ENCODE assay signal across 24 cellular contexts in genomic region chr2:98185801-98186200, GRCh38.
"Had no signal": no experiment of that assay in that cellular context is flagged by ENCODE, and none has a peak within 500 bp of the region (broad histone marks: within the 10 kb centered on the region; RNA-seq: fewer than 3 reads in every experiment).

No MANE protein-coding gene starts in this region.

- DNase-seq: stimulated activated CD4-positive, alpha-beta T cell treated with anti-CD3 and anti-CD28 coated beads, Interleukin-2, amount 100 ng/mL, for 48 hours; stimulated activated CD4-positive, alpha-beta T cell treated with anti-CD3 and anti-CD28 coated beads, Interleukin-4, amount 100 ng/mL, for 1 hour; stimulated activated CD4-positive, alpha-beta T cell treated with anti-CD3 and anti-CD28 coated beads, Interleukin-4, amount 100 ng/mL, for 24 hours; stimulated activated CD4-positive, alpha-beta T cell treated with anti-CD3 and anti-CD28 coated beads, Interleukin-4, amount 100 ng/mL, for 4 hours; stimulated activated CD8-positive, alpha-beta memory T cell treated with anti-CD3 and anti-CD28 coated beads, Interleukin-4, amount 100 ng/mL, for 48 hours; stimulated activated naive B cell treated with anti-CD40 and anti-IgM and Interleukin-4, amounts not matched to agents 10 μg/mL and 1 μg/mL and 100 μg/mL, for 72 hours; stimulated activated naive CD4-positive, alpha-beta T cell; stimulated activated naive CD4-positive, alpha-beta T cell treated with Interleukin-2 at 50 U/mL for 16 hours; stimulated activated naive CD8-positive, alpha-beta T cell treated with anti-CD3 and anti-CD28 coated beads, Interleukin-15, amount 100 ng/mL, for 72 hours; stimulated activated naive CD8-positive, alpha-beta T cell treated with anti-CD3 and anti-CD28 coated beads, Interleukin-15, Interleukin-2, amounts not matched to agents 100 U/mL and 50 U/mL, for 24 hours; stomach; substantia nigra; testis; thyroid gland; tibial artery; transverse colon; trophoblast cell; upper lobe of left lung; upper lobe of right lung; uterus had no signal

- H3K27ac Mint-ChIP-seq: stimulated activated effector memory CD8-positive, alpha-beta T cell treated with anti-CD3 and anti-CD28 coated beads, Interleukin-12 subunit alpha, Interleukin-12 subunit beta, amount 100 ng/mL, for 72 hours; stimulated activated memory B cell treated with anti-CD40 and anti-IgM and Interleukin-4, amounts not matched to agents 10 μg/mL and 1 μg/mL and 100 μg/mL, for 72 hours; stimulated activated naive B cell treated with anti-CD40 and anti-IgM and Interleukin-4, amounts not matched to agents 10 μg/mL and 1 μg/mL and 100 μg/mL, for 72 hours; stimulated activated naive CD8-positive, alpha-beta T cell treated with anti-CD3 and anti-CD28 coated beads, Interleukin-15, amount 100 ng/mL, for 72 hours; stimulated activated naive CD8-positive, alpha-beta T cell treated with anti-CD3 and anti-CD28 coated beads, Interleukin-15, Interleukin-2, amounts not matched to agents 100 ng/mL and 50 ng/mL, for 24 hours; type B pancreatic cell had no signal

- H3K4me3 Mint-ChIP-seq: stimulated activated effector memory CD8-positive, alpha-beta T cell treated with anti-CD3 and anti-CD28 coated beads, Interleukin-12 subunit alpha, Interleukin-12 subunit beta, amount 100 ng/mL, for 72 hours; stimulated activated memory B cell treated with anti-CD40 and anti-IgM and Interleukin-4, amounts not matched to agents 10 μg/mL and 1 μg/mL and 100 μg/mL, for 72 hours; stimulated activated naive B cell treated with anti-CD40 and anti-IgM and Interleukin-4, amounts not matched to agents 10 μg/mL and 1 μg/mL and 100 μg/mL, for 72 hours; stimulated activated naive CD8-positive, alpha-beta T cell treated with anti-CD3 and anti-CD28 coated beads, Interleukin-15, amount 100 ng/mL, for 72 hours; stimulated activated naive CD8-positive, alpha-beta T cell treated with anti-CD3 and anti-CD28 coated beads, Interleukin-15, Interleukin-2, amounts not matched to agents 100 ng/mL and 50 ng/mL, for 24 hours; type B pancreatic cell had no signal

- H3K4me1 Mint-ChIP-seq: stimulated activated effector memory CD8-positive, alpha-beta T cell treated with anti-CD3 and anti-CD28 coated beads, Interleukin-12 subunit alpha, Interleukin-12 subunit beta, amount 100 ng/mL, for 72 hours; stimulated activated memory B cell treated with anti-CD40 and anti-IgM and Interleukin-4, amounts not matched to agents 10 μg/mL and 1 μg/mL and 100 μg/mL, for 72 hours; stimulated activated naive CD8-positive, alpha-beta T cell treated with anti-CD3 and anti-CD28 coated beads, Interleukin-15, amount 100 ng/mL, for 72 hours had no signal

- H3K9me3 Mint-ChIP-seq: stimulated activated effector memory CD8-positive, alpha-beta T cell treated with anti-CD3 and anti-CD28 coated beads, Interleukin-12 subunit alpha, Interleukin-12 subunit beta, amount 100 ng/mL, for 72 hours; stimulated activated memory B cell treated with anti-CD40 and anti-IgM and Interleukin-4, amounts not matched to agents 10 μg/mL and 1 μg/mL and 100 μg/mL, for 72 hours; stimulated activated naive B cell treated with anti-CD40 and anti-IgM and Interleukin-4, amounts not matched to agents 10 μg/mL and 1 μg/mL and 100 μg/mL, for 72 hours; stimulated activated naive CD8-positive, alpha-beta T cell treated with anti-CD3 and anti-CD28 coated beads, Interleukin-15, amount 100 ng/mL, for 72 hours; stimulated activated naive CD8-positive, alpha-beta T cell treated with anti-CD3 and anti-CD28 coated beads, Interleukin-15, Interleukin-2, amounts not matched to agents 100 ng/mL and 50 ng/mL, for 24 hours; type B pancreatic cell had no signal

- H3K36me3 Mint-ChIP-seq: stimulated activated effector memory CD8-positive, alpha-beta T cell treated with anti-CD3 and anti-CD28 coated beads, Interleukin-12 subunit alpha, Interleukin-12 subunit beta, amount 100 ng/mL, for 72 hours; stimulated activated memory B cell treated with anti-CD40 and anti-IgM and Interleukin-4, amounts not matched to agents 10 μg/mL and 1 μg/mL and 100 μg/mL, for 72 hours; stimulated activated naive B cell treated with anti-CD40 and anti-IgM and Interleukin-4, amounts not matched to agents 10 μg/mL and 1 μg/mL and 100 μg/mL, for 72 hours; type B pancreatic cell had no signal

- H3K27me3 Mint-ChIP-seq: stimulated activated memory B cell treated with anti-CD40 and anti-IgM and Interleukin-4, amounts not matched to agents 10 μg/mL and 1 μg/mL and 100 μg/mL, for 72 hours; type B pancreatic cell had no signal
